In the genomic region with DNA sequence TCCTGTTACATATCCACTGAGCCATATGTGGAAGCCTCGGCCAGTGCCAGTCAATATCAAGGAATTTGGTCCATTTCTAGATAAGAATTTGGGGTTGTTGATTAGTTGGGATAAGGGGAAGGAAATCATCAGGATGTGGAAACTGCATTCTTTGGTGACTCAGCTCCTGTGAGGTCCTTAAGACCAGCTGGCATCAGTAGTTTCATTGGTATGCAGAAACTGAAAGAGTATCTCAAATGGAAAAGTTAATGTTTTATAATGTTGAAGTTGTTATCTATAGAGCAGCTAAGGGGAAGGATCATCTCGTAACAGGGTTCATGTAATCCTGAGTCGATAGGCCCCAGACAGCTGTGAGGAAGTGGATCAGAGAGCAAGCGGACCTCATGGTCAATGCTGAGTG, we compare ENCODE assay signal across 1 cellular context.
TF ChIP-seq lines count a peak whose summit lies in the region.

No MANE protein-coding gene starts in this region.

TF ChIP-seq in HepG2, 621 proteins besides CTCF, POLR2A, EP300 and RAD21 (continued from another document):
- TF ChIP-seq, protein P1, sequence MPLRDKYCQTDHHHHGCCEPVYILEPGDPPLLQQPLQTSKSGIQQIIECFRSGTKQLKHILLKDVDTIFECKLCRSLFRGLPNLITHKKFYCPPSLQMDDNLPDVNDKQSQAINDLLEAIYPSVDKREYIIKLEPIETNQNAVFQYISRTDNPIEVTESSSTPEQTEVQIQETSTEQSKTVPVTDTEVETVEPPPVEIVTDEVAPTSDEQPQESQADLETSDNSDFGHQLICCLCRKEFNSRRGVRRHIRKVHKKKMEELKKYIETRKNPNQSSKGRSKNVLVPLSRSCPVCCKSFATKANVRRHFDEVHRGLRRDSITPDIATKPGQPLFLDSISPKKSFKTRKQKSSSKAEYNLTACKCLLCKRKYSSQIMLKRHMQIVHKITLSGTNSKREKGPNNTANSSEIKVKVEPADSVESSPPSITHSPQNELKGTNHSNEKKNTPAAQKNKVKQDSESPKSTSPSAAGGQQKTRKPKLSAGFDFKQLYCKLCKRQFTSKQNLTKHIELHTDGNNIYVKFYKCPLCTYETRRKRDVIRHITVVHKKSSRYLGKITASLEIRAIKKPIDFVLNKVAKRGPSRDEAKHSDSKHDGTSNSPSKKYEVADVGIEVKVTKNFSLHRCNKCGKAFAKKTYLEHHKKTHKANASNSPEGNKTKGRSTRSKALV (CRISPR knock-in tag; IDR thresholded peaks at IDR 0.05), result no peak
- no peak for TF ChIP-seq SETDB1 (CRISPR knock-in tag; IDR thresholded peaks at IDR 0.05; ENCODE audit: borderline replicate concordance)
- TF ChIP-seq CENPX (CRISPR knock-in tag; IDR thresholded peaks at IDR 0.05), result no peak
- TF ChIP-seq ZNF550 (CRISPR knock-in tag; IDR thresholded peaks at IDR 0.05; ENCODE audit: borderline replicate concordance), result no peak
- TF ChIP-seq, protein P2, sequence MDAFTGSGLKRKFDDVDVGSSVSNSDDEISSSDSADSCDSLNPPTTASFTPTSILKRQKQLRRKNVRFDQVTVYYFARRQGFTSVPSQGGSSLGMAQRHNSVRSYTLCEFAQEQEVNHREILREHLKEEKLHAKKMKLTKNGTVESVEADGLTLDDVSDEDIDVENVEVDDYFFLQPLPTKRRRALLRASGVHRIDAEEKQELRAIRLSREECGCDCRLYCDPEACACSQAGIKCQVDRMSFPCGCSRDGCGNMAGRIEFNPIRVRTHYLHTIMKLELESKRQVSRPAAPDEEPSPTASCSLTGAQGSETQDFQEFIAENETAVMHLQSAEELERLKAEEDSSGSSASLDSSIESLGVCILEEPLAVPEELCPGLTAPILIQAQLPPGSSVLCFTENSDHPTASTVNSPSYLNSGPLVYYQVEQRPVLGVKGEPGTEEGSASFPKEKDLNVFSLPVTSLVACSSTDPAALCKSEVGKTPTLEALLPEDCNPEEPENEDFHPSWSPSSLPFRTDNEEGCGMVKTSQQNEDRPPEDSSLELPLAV (CRISPR knock-in tag; conservative IDR thresholded peaks at IDR 0.05; ENCODE audit: low read depth), result no peak
- no peak for TF ChIP-seq SIX4 (CRISPR knock-in tag; IDR thresholded peaks at IDR 0.05)
- TF ChIP-seq ZNF782 (CRISPR knock-in tag; IDR thresholded peaks at IDR 0.05; ENCODE audit: borderline replicate concordance), result no peak
- TF ChIP-seq ZNF24 (IDR thresholded peaks at IDR 0.05), result no peak
- TF ChIP-seq CCAR2 (optimal IDR thresholded peaks at IDR 0.05; ENCODE audit: low read depth, low read length), result no peak
- TF ChIP-seq, protein P3, sequence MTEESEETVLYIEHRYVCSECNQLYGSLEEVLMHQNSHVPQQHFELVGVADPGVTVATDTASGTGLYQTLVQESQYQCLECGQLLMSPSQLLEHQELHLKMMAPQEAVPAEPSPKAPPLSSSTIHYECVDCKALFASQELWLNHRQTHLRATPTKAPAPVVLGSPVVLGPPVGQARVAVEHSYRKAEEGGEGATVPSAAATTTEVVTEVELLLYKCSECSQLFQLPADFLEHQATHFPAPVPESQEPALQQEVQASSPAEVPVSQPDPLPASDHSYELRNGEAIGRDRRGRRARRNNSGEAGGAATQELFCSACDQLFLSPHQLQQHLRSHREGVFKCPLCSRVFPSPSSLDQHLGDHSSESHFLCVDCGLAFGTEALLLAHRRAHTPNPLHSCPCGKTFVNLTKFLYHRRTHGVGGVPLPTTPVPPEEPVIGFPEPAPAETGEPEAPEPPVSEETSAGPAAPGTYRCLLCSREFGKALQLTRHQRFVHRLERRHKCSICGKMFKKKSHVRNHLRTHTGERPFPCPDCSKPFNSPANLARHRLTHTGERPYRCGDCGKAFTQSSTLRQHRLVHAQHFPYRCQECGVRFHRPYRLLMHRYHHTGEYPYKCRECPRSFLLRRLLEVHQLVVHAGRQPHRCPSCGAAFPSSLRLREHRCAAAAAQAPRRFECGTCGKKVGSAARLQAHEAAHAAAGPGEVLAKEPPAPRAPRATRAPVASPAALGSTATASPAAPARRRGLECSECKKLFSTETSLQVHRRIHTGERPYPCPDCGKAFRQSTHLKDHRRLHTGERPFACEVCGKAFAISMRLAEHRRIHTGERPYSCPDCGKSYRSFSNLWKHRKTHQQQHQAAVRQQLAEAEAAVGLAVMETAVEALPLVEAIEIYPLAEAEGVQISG (CRISPR knock-in tag; IDR thresholded peaks at IDR 0.05), result no peak
- no peak for TF ChIP-seq TBX3 (IDR thresholded peaks at IDR 0.05; ENCODE audit: borderline replicate concordance)
- no peak for TF ChIP-seq RBM22 (optimal IDR thresholded peaks at IDR 0.05; ENCODE audit: low read length)
